ENCODE assay signal across 8 cellular contexts in the genomic region with DNA sequence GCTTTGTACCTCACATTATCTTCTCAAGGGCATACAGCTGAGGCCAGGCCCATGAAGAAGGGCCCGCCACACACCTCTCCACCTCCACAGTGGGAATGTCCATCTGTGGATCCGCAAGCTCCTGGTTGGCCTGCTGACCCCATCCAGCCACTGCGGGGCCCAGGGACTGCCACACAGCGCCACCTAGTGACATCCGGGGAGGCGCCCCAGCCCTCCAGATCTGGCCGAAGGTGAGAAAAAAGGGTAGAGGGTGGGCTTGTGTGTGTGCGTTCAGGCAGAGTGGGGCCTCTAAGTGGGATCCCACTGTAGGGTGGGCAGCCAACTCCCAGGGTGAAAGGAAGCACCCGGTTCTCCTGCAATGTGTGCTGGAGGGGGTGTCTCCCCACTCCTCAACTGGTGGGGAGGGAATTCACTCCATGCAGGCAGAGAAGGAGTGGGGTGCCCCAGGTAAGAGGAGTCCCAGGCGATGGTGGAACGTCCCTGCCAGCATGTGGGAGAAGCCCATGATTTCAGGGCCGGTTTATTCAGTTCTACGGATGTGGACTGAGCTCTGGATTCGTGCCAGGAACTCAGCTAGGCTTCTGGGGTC.
DNase-seq lines count a peak whose midpoint lies in the region; ATAC-seq and TF ChIP-seq lines count a peak whose summit lies in the region.

No MANE protein-coding gene starts in this region.

- ATAC-seq in GM18907 (IDR thresholded peaks at IDR 0.05; ENCODE audit: unreplicated experiment): peak; percentile 53
- ATAC-seq in left lobe of liver: peak; percentile 79
- ATAC-seq in HG03571 (IDR thresholded peaks at IDR 0.05; ENCODE audit: unreplicated experiment): no peak

- TF ChIP-seq POLR2A in adrenal gland (IDR thresholded peaks at IDR 0.05): no peak

- POLR2A ChIA-PET in BJ (lab: Charles Lee): no interaction called here

- TF ChIP-seq CTCF in BJ (IDR thresholded peaks at IDR 0.05; ENCODE audit: insufficient read depth, low read depth, low read length) (0 out of 2 replicates have a peak, but pooled peaks have one; percentile 19), adrenal gland (IDR thresholded peaks at IDR 0.05) (peak in 4 of 6 experiments; percentile 54 to 67 (median 62))

- H3K27ac ChIP-seq in adrenal gland: no peak overlapping the region

- peaks cover 7 to 9% of the 10 kb centered on the region in 2 donors for H3K4me1 ChIP-seq in adrenal gland (replicated peaks in 1 of 2)

- H3K36me3 ChIP-seq in BJ (ENCODE audit: control insufficient read depth, insufficient read depth, low read length): no peaks in the 10 kb centered on the region
- H3K36me3 ChIP-seq in adrenal gland (replicated peaks in 1 of 2): no peaks in the 10 kb centered on the region

- H3K27me3 ChIP-seq in BJ (ENCODE audit: control insufficient read depth, insufficient read depth, low read length): no peaks in the 10 kb centered on the region; the same call in 1 of the 2 replicates
- H3K27me3 ChIP-seq in adrenal gland: no peaks in the 10 kb centered on the region

- intact Hi-C loops in adrenal gland (cut with DNase I): loop anchor here in 1 of 2 donors (5.0 kb wide), 1 partner anchor 263 kb away; no protein-coding TSS in a partner anchor

- 20 to 71% (median 38%) methylated on average over 9 to 14 of the region's 14 CpGs for WGBS in adrenal gland, 4 donors

- H3K9me3 ChIP-seq in adrenal gland (replicated peaks in 1 of 3): no peaks in the 10 kb centered on the region

- CTCF ChIA-PET in BJ (lab: Yijun Ruan, JAX): interaction anchor here (0.6 kb wide), 1 partner anchor 31 kb away, joined by 6 read pairs; no protein-coding TSS in a partner anchor

- no peak for DNase-seq in BJ (ENCODE audit: low read depth)
- peak; percentile 64 for DNase-seq in NAMALWA (ENCODE audit: low spot score)
- peak in 6 of 7 donors; percentile 36 to 67 (median 54) for DNase-seq in adrenal gland
- DNase-seq in left lobe of liver (ENCODE audit: low spot score): peak; percentile 76
- DNase-seq in stimulated activated CD8-positive, alpha-beta memory T cell treated with anti-CD3 and anti-CD28 coated beads, Interleukin-7, amount 100 ng/mL, for 24 hours (ENCODE audit: low read depth): peak; percentile 19
- no peak for DNase-seq in NCI-H226

- H3K4me3 ChIP-seq in BJ (ENCODE audit: low read depth, low read length): no peak overlapping the region
- no peak overlapping the region for H3K4me3 ChIP-seq in adrenal gland

Comparison
In these comparisons a context has a peak if more than half of its experiments do, and no peak if none do; other contexts are left out.
1. DNase-seq: peak in NAMALWA (single experiment), adrenal gland (6 of 7), left lobe of liver (single experiment) and stimulated activated CD8-positive, alpha-beta memory T cell treated with anti-CD3 and anti-CD28 coated beads, Interleukin-7, amount 100 ng/mL, for 24 hours (single experiment); none in BJ (single experiment) and NCI-H226 (single experiment).